In the genomic region with DNA sequence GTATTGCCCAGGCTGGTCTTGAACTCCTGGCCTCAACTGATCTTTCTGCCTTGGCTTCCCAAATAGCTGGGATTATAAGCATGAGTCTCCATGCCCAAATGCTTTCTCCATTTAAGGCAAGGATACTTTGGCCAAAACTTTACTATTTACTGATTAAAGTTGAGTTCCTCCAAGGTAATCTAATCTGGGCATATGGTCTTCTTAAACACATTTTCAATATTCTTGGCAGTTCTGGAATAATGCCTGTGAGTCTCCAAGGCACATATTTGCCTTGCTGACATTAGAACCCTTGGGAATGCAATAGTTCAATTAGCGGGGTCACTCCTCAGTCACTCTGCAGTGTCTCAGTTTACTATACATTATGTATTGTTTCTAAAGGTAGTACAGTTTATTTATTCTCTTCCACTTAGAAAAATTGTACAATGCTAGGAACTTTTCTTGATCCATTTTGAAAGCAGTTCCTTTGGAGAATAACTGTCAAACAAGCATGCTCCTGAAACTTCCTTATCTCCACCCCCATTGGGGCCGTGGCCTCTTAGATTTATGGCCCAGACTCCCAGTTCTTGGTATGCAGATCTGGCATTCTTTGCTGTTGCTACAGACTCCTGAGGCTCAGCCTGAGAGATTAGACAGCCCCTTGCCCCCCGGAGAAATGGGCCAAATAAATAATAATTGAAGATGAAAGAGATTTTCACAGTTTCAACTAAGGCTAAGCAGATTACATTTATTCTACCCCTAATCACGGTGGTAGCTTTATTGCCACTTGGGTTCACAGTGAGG, we compare ENCODE assay signal across 20 cellular contexts.
DNase-seq lines count a peak whose midpoint lies in the region; ATAC-seq and TF ChIP-seq lines count a peak whose summit lies in the region.
"Had no signal": no experiment of that assay in that cellular context is flagged by ENCODE, and none has a peak within 500 bp of the region (broad histone marks: within the 10 kb centered on the region; RNA-seq: fewer than 3 reads in every experiment).

No MANE protein-coding gene starts in this region.

- H3K9me3 ChIP-seq in HEK293 (ENCODE audit: control insufficient read depth, insufficient read depth, low read depth, low read length) (no peaks in the 10 kb centered on the region), WERI-Rb-1 (ENCODE audit: severe bottlenecking) (no peaks in the 10 kb centered on the region)
- H3K9me3 ChIP-seq: psoas muscle, SJSA1, vagina had no signal

- H3K36me3 ChIP-seq in HEK293 (ENCODE audit: control insufficient read depth in 2 of 2, insufficient read depth in 1 of 2, low read length in 2 of 2): no peaks in the 10 kb centered on the region
- no peaks in the 10 kb centered on the region for H3K36me3 ChIP-seq in WERI-Rb-1
- H3K36me3 ChIP-seq: SJSA1, vagina had no signal

- H3K27ac ChIP-seq in HEK293 (ENCODE audit: extremely low read depth, low read depth, low read length) (no peak overlapping the region), WERI-Rb-1 (no peak overlapping the region)
- H3K27ac ChIP-seq: psoas muscle, SJSA1, vagina had no signal

- POLR2A ChIA-PET in HEK293 (lab: Yijun Ruan, JAX): no interaction called here

- DNase-seq in WERI-Rb-1: peak; percentile 43
- DNase-seq in iris pigment epithelial cell (ENCODE audit: low read depth): peak; percentile 17
- peak; percentile 89 for DNase-seq in retinal pigment epithelial cell (ENCODE audit: low read depth)
- DNase-seq in NCI-H128 (lab: John Stamatoyannopoulos, UW; ENCODE audit: unreplicated experiment): no peak
- no peak for DNase-seq in DMS53 (lab: John Stamatoyannopoulos, UW)
- DNase-seq: activated CD4-positive, alpha-beta T cell treated with anti-CD3 and anti-CD28 coated beads, Interleukin-2, amount 10 ng/mL, durations not matched to agents 7 days and 5 days; activated CD8-positive, alpha-beta memory T cell treated with anti-CD3 and anti-CD28 coated beads, Interleukin-2, amount 50 U/mL, for 4 hours; activated naive CD8-positive, alpha-beta T cell treated with anti-CD3 and anti-CD28 coated beads for 36 hours; endodermal cell; left colon; NCI-H1105 treated with DMSO at 0.1 percent for 48 hours; psoas muscle; small intestine; T-helper 17 cell had no signal

- no peak for TF ChIP-seq CTCF in HEK293 (tag by site-specific recombination; IDR thresholded peaks at IDR 0.05)
- TF ChIP-seq CTCF in WERI-Rb-1 (IDR thresholded peaks at IDR 0.05; ENCODE audit: low read depth, low read length): no peak
- TF ChIP-seq CTCF in retinal pigment epithelial cell (conservative IDR thresholded peaks at IDR 0.05; ENCODE audit: low read depth, low read length): no peak

- no peaks in the 10 kb centered on the region for H3K27me3 ChIP-seq in WERI-Rb-1 (ENCODE audit: insufficient read depth, low read depth, severe bottlenecking)
- H3K27me3 ChIP-seq: SJSA1, vagina had no signal

- CTCF ChIA-PET in HEK293 (lab: Yijun Ruan, JAX): no interaction called here

- ATAC-seq in GM21390 (IDR thresholded peaks at IDR 0.05; ENCODE audit: unreplicated experiment): no peak
- ATAC-seq: GM12878; left colon; psoas muscle; stimulated activated memory B cell treated with anti-CD40 and anti-IgM and Interleukin-4, amounts not matched to agents 10 μg/mL and 1 μg/mL and 100 μg/mL, for 72 hours; T-helper 17 cell had no signal

- no peak overlapping the region for H3K4me3 ChIP-seq in HEK293 (ENCODE audit: low read depth, low read length)
- H3K4me3 ChIP-seq in WERI-Rb-1 (ENCODE audit: low read depth, low read length): no peak overlapping the region
- H3K4me3 ChIP-seq in retinal pigment epithelial cell (ENCODE audit: low read length): no peak overlapping the region
- H3K4me3 ChIP-seq: GM12878, psoas muscle, SJSA1, vagina had no signal

- 0 out of 2 replicates have a peak, but pooled peaks cover 6% of the 10 kb centered on the region for H3K4me1 ChIP-seq in HEK293 (ENCODE audit: control insufficient read depth, insufficient read depth, low read length)
- H3K4me1 ChIP-seq: psoas muscle, SJSA1, vagina had no signal

TF ChIP-seq in HEK293, 187 proteins besides CTCF, POLR2A, EP300 and RAD21:
- TF ChIP-seq ZNF792 (tag by site-specific recombination; IDR thresholded peaks at IDR 0.05): no peak
- peak; percentile 23; the same call in 1 of the 2 replicates for TF ChIP-seq WT1 (tag by site-specific recombination; IDR thresholded peaks at IDR 0.05)
- peak; percentile 49; the same call in 1 of the 2 replicates for TF ChIP-seq GLIS1 (tag by site-specific recombination; IDR thresholded peaks at IDR 0.05)
TF ChIP-seq in HEK293: peak in this region for 2.

Comparison
In these comparisons a context has a peak if more than half of its experiments do, and no peak if none do; other contexts are left out.
1. DNase-seq: peak in WERI-Rb-1 (single experiment), iris pigment epithelial cell (single experiment) and retinal pigment epithelial cell (single experiment); none in NCI-H128 (single experiment) and DMS53 (single experiment).